Comparison of ENCODE assay signal across 28 cellular contexts in the genomic region with DNA sequence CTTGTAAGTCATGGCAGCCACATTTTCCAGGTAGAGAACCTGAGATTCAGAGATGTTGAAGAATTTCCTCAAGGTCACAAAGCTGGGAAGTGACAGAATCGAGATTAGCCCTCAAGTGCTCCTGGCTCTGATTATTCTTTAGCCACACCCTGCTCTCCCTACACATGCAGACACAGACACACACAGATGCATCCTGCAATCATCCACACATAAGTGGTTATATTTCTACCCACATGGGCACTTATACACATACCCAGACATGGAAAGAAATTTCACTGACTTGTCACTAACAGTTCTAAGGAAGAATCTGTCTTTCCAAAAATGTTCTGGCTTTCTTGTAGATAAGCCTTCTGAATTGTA.
"Had no signal": no experiment of that assay in that cellular context is flagged by ENCODE, and none has a peak within 500 bp of the region (broad histone marks: within the 10 kb centered on the region; RNA-seq: fewer than 3 reads in every experiment).

No MANE protein-coding gene starts in this region.

- H3K9me3 Mint-ChIP-seq: naive thymus-derived CD4-positive, alpha-beta T cell; natural killer cell; nephron; neural progenitor cell; stimulated activated naive B cell treated with anti-CD40 and anti-IgM and Interleukin-4, amounts not matched to agents 10 μg/mL and 1 μg/mL and 100 μg/mL, for 72 hours; stimulated activated naive CD8-positive, alpha-beta T cell treated with anti-CD3 and anti-CD28 coated beads, Interleukin-15, amount 100 ng/mL, for 72 hours; type B pancreatic cell had no signal

- H3K27ac ChIP-seq: neural progenitor cell, ovary, parathyroid adenoma, prostate gland, right lobe of liver, sigmoid colon, suprapubic skin, testis, tibial artery, transverse colon, upper lobe of right lung, uterus had no signal

- H3K27me3 ChIP-seq: neural progenitor cell, ovary, right lobe of liver, sigmoid colon, suprapubic skin, testis, tibial artery, transverse colon, upper lobe of right lung, uterus had no signal

- H3K4me3 ChIP-seq: neural progenitor cell, ovary, prostate gland, right lobe of liver, sigmoid colon, suprapubic skin, testis, tibial artery, transverse colon, upper lobe of right lung, uterus had no signal

- DNase-seq: naive thymus-derived CD4-positive, alpha-beta T cell; natural killer cell; occipital lobe; ovary; retina; right cardiac atrium; right lobe of liver; sigmoid colon; small intestine; stimulated activated CD4-positive, alpha-beta T cell treated with anti-CD3 and anti-CD28 coated beads, Interleukin-1b, Interleukin-23, amount 100 ng/mL, for 48 hours; stimulated activated CD4-positive, alpha-beta T cell treated with anti-CD3 and anti-CD28 coated beads, Interleukin-4, amount 100 ng/mL, for 1 hour; stimulated activated CD4-positive, alpha-beta T cell treated with anti-CD3 and anti-CD28 coated beads, Interleukin-4, amount 100 ng/mL, for 4 hours; stimulated activated CD8-positive, alpha-beta memory T cell treated with anti-CD3 and anti-CD28 coated beads, Interleukin-4, amount 100 ng/mL, for 48 hours; stimulated activated naive B cell treated with anti-CD40 and anti-IgM and Interleukin-4, amounts not matched to agents 10 μg/mL and 1 μg/mL and 100 μg/mL, for 72 hours; stimulated activated naive CD8-positive, alpha-beta T cell treated with anti-CD3 and anti-CD28 coated beads, Interleukin-15, amount 100 ng/mL, for 72 hours; stimulated activated naive CD8-positive, alpha-beta T cell treated with anti-CD3 and anti-CD28 coated beads, Interleukin-15, Interleukin-2, amounts not matched to agents 100 U/mL and 50 U/mL, for 24 hours; substantia nigra; testis; tibial artery; transverse colon; upper lobe of right lung; uterus had no signal

- ATAC-seq: naive thymus-derived CD4-positive, alpha-beta T cell; natural killer cell; right lobe of liver; stimulated activated naive B cell treated with anti-CD40 and anti-IgM and Interleukin-4, amounts not matched to agents 10 μg/mL and 1 μg/mL and 100 μg/mL, for 72 hours; stimulated activated naive CD8-positive, alpha-beta T cell treated with anti-CD3 and anti-CD28 coated beads, Interleukin-15, amount 100 ng/mL, for 72 hours; stimulated activated naive CD8-positive, alpha-beta T cell treated with anti-CD3 and anti-CD28 coated beads, Interleukin-15, Interleukin-2, amounts not matched to agents 100 U/mL and 50 U/mL, for 24 hours; upper lobe of right lung had no signal

- H3K27ac Mint-ChIP-seq: naive thymus-derived CD4-positive, alpha-beta T cell; natural killer cell; nephron; stimulated activated naive B cell treated with anti-CD40 and anti-IgM and Interleukin-4, amounts not matched to agents 10 μg/mL and 1 μg/mL and 100 μg/mL, for 72 hours; type B pancreatic cell had no signal

- H3K9me3 ChIP-seq: ovary, prostate gland, right lobe of liver, sigmoid colon, suprapubic skin, testis, tibial artery, transverse colon, upper lobe of right lung, uterus had no signal

- H3K4me1 Mint-ChIP-seq: naive thymus-derived CD4-positive, alpha-beta T cell; natural killer cell; stimulated activated naive B cell treated with anti-CD40 and anti-IgM and Interleukin-4, amounts not matched to agents 10 μg/mL and 1 μg/mL and 100 μg/mL, for 72 hours; stimulated activated naive CD8-positive, alpha-beta T cell treated with anti-CD3 and anti-CD28 coated beads, Interleukin-15, amount 100 ng/mL, for 72 hours had no signal

- H3K4me3 Mint-ChIP-seq: naive thymus-derived CD4-positive, alpha-beta T cell; natural killer cell; nephron; neural progenitor cell; stimulated activated naive B cell treated with anti-CD40 and anti-IgM and Interleukin-4, amounts not matched to agents 10 μg/mL and 1 μg/mL and 100 μg/mL, for 72 hours; stimulated activated naive CD8-positive, alpha-beta T cell treated with anti-CD3 and anti-CD28 coated beads, Interleukin-15, amount 100 ng/mL, for 72 hours; type B pancreatic cell had no signal

- H3K36me3 Mint-ChIP-seq: naive thymus-derived CD4-positive, alpha-beta T cell; natural killer cell; neural progenitor cell; stimulated activated naive B cell treated with anti-CD40 and anti-IgM and Interleukin-4, amounts not matched to agents 10 μg/mL and 1 μg/mL and 100 μg/mL, for 72 hours; type B pancreatic cell had no signal

- H3K4me1 ChIP-seq: parathyroid adenoma, prostate gland, right lobe of liver, transverse colon, upper lobe of right lung, uterus had no signal

- H3K36me3 ChIP-seq: neural progenitor cell, ovary, prostate gland, right lobe of liver, sigmoid colon, suprapubic skin, tibial artery, transverse colon, upper lobe of right lung, uterus had no signal
